Comparison of ENCODE assay signal across 9 cellular contexts in the genomic region with DNA sequence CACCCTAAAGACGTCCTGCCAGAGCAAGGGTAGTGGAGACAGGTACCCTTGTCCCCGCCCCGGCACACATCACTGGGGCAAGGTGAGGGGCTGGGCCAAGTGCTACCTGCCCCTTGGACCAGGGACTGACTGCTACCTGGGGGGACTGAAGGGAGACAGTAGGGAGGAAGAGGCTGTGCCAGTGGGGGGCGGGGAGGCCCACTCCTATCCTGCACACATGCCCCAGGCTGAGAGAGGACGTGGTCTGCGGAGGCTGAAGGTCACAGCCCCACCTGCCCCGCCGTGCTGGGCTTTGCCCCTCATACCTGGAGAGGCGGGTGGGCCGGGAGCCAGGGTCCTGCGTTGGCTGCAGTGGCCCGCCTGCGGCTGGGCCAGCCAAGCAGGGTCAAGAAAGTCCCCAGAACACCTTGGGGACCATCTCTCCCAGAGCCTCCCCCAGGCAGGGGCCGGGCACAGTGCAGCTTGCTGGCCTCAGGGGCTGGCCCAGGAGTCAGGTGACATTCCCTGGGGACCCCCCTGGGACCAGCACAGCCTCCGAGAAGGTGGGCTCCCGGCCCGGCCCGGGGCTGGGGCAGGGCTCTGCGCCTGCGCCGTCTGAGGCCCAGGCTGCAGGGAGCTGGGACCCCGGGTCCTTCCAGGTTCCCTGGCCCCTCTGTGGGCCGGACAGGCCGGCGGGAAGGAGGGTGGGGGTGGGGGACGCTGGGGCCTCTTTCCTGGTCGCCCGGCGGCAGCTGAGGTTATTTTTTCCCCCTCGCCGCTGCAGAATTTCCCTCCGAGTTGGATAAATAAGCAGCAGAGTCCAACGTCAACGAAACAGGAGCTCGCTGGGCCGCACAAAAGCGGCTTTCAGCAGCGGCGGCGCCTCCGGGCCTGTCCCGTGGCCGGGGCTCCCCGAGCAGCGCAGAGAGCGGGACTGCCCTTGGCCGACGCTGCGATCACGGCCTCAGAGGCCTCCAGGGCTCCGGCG. TPM values are rescaled to one million over a fixed set of nuclear protein-coding genes. Genes with fewer than 3 reads are reported as not detected.
DNase-seq lines count a peak whose midpoint lies in the region; ATAC-seq and TF ChIP-seq lines count a peak whose summit lies in the region.
"Had no signal": no experiment of that assay in that cellular context is flagged by ENCODE, and none has a peak within 500 bp of the region (broad histone marks: within the 10 kb centered on the region; RNA-seq: fewer than 3 reads in every experiment).

No MANE protein-coding gene starts in this region.

- CTCF ChIA-PET in GM10248 (lab: Yijun Ruan, JAX): interaction anchor here (1.2 to 3.1 kb wide), 3 partner anchors 18 to 28 kb away, joined by 3 to 13 read pairs (median 4); no protein-coding TSS in a partner anchor

- no peak overlapping the region for H3K27ac ChIP-seq in right cardiac atrium (ENCODE audit: low read length)

- POLR2A ChIA-PET in GM10248 (lab: Yijun Ruan, JAX): interaction anchor here (0.6 kb wide), 1 partner anchor 1082 kb away, joined by 3 read pairs; no protein-coding TSS in a partner anchor

- no peaks in the 10 kb centered on the region for H3K9me3 ChIP-seq in right cardiac atrium (ENCODE audit: control insufficient read depth, low read length)

- no peaks in the 10 kb centered on the region for H3K27me3 ChIP-seq in right cardiac atrium (ENCODE audit: control insufficient read depth, insufficient read depth)

- peak; percentile 64 for DNase-seq in GM10248 (ENCODE audit: extremely low spot score)
- peak; percentile 98 for DNase-seq in SK-MEL-5 (ENCODE audit: low read depth, low spot score)
- peak; percentile 28 to 79 (median 75) for DNase-seq in right cardiac atrium
- DNase-seq in sciatic nerve (ENCODE audit: low spot score): peak; percentile 81
- DNase-seq in NCI-H1930 (lab: John Stamatoyannopoulos, UW): no peak
- DNase-seq in erythroblast (lab: John Stamatoyannopoulos, UW): no peak
- DNase-seq in NCI-H446 treated with DMSO at 0.1 percent for 48 hours (lab: John Stamatoyannopoulos, UW): no peak
- DNase-seq: activated CD4-positive, alpha-beta T cell treated with anti-CD3 and anti-CD28 coated beads for 4 hours had no signal

- no peak for TF ChIP-seq POLR2A in erythroblast (IDR thresholded peaks at IDR 0.05; ENCODE audit: low read length)

- in situ Hi-C loops in SK-MEL-5 (cut with HindIII; ENCODE audit: low pct_unique_long_range_greater_than_20kb, low sequenced_read_pairs): no loop called here

- H3K4me1 ChIP-seq in right cardiac atrium (ENCODE audit: control insufficient read depth, insufficient read depth, low read length): no peaks in the 10 kb centered on the region

- ATAC-seq in right cardiac atrium: peak; percentile 69 to 77
- ATAC-seq in sciatic nerve: peak; percentile 87
- ATAC-seq in GM18511 (IDR thresholded peaks at IDR 0.05; ENCODE audit: unreplicated experiment): no peak

- intact Hi-C loops in right cardiac atrium (cut with DNase I) (no loop called here), sciatic nerve (cut with DNase I) (no loop called here)

- WGBS in right cardiac atrium: 25% methylated on average over 52 of the region's 52 CpGs

- H3K4me3 ChIP-seq in right cardiac atrium (ENCODE audit: low read length): peak overlapping the region; percentile 37

- TF ChIP-seq CTCF in GM10248 (IDR thresholded peaks at IDR 0.05; ENCODE audit: control extremely low read depth, extremely low read depth, low read depth, missing control alignments): no peak

RNA-seq across cellular contexts. Expression of gene FZD9, which starts 9.8 kb away (rescaled TPM):
- total RNA-seq in SK-MEL-5 (2014; rRNA removed; shearing (Covaris generic)): 1.7 and 2.3 TPM in 2 replicates
- polyA plus RNA-seq in SK-MEL-5 (2015; cell fraction: cytosol; rRNA removed): 2.1 and 3.2 TPM in 2 replicates
- 0.07 and 0.72 TPM in 2 replicates for polyA plus RNA-seq in SK-MEL-5 (2015; cell fraction: nucleus; rRNA removed)
- total RNA-seq in right cardiac atrium: under 1 TPM in 3 of 4 donors, not detected in 1; 0.14 to 0.23 (median 0.19) TPM
- 0.16 TPM for polyA plus RNA-seq in right cardiac atrium
- 0.71 TPM for total RNA-seq in sciatic nerve

Comparison
In these comparisons a context has a peak if more than half of its experiments do, and no peak if none do; other contexts are left out.
1. DNase-seq: peak in GM10248 (single experiment), SK-MEL-5 (single experiment), right cardiac atrium (3 of 3) and sciatic nerve (single experiment); none in NCI-H1930 (0 of 2), erythroblast (0 of 2) and NCI-H446 treated with DMSO at 0.1 percent for 48 hours (single experiment).